ENCODE assay signal across 1 cellular context in the genomic region with DNA sequence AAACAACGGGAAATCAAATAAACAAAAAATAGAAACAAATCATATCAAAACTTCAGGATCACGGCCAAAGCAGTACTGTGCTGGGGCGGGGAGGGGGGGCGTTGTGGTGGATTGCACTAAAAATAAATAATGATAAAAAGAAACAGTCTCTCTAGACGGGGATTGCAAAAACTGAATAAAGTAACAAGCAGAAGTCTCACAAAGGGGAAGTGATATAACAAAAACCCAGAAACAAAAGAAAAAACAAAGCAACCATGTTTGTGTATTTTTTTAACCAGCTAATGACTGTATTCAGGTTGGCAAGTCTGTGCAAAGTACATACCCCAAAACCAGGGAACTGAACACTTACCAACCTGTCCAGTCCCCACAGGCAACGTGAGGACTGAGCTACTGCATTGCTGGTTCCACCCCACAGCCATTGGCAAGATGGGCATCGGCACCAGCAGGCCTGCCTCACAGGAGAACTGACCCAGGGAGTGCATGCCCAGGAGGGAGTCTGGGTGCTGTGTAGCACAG.
TF ChIP-seq lines count a peak whose summit lies in the region.

No MANE protein-coding gene starts in this region.

TF ChIP-seq in H1, 55 proteins besides CTCF, POLR2A, EP300 and RAD21:
- TF ChIP-seq POU5F1 (IDR thresholded peaks at IDR 0.05; ENCODE audit: low read depth, low read length) (no peak), GTF2F1 (IDR thresholded peaks at IDR 0.05; ENCODE audit: borderline replicate concordance, low read depth, low read length) (no peak), ZNF274 (IDR thresholded peaks at IDR 0.05; ENCODE audit: borderline replicate concordance, extremely low read depth, low read length) (no peak), NANOG (IDR thresholded peaks at IDR 0.05; ENCODE audit: insufficient read depth, low read depth, low read length, poor library complexity, severe bottlenecking) (no peak), EZH2 (IDR thresholded peaks at IDR 0.05; ENCODE audit: low read depth, low read length, severe bottlenecking) (no peak), SUZ12 (IDR thresholded peaks at IDR 0.05; ENCODE audit: low read length) (no peak), TAF1 (IDR thresholded peaks at IDR 0.05; ENCODE audit: low read depth, low read length) (no peak), PHF8 (conservative IDR thresholded peaks at IDR 0.05; ENCODE audit: low read depth, low read length) (no peak), SIN3A (conservative IDR thresholded peaks at IDR 0.05 in 1 of 2, IDR thresholded peaks at IDR 0.05 in 1 of 2; ENCODE audit: low read depth in 1 of 2, low read length in 2 of 2) (no peak), KDM4A (IDR thresholded peaks at IDR 0.05; ENCODE audit: low read depth, low read length, severe bottlenecking) (no peak), TAF7 (optimal IDR thresholded peaks at IDR 0.05; ENCODE audit: borderline replicate concordance, low read depth, low read length) (no peak), SP1 (IDR thresholded peaks at IDR 0.05; ENCODE audit: low read depth, low read length) (no peak), EGR1 (IDR thresholded peaks at IDR 0.05; ENCODE audit: borderline replicate concordance, low read depth, low read length) (no peak), SIX5 (IDR thresholded peaks at IDR 0.05; ENCODE audit: low read depth, low read length) (no peak), GABPA (IDR thresholded peaks at IDR 0.05; ENCODE audit: borderline replicate concordance, insufficient read depth, low read length) (no peak)
- TF ChIP-seq, protein P1, sequence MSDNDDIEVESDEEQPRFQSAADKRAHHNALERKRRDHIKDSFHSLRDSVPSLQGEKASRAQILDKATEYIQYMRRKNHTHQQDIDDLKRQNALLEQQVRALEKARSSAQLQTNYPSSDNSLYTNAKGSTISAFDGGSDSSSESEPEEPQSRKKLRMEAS (IDR thresholded peaks at IDR 0.05), result no peak
- TF ChIP-seq, protein P2, sequence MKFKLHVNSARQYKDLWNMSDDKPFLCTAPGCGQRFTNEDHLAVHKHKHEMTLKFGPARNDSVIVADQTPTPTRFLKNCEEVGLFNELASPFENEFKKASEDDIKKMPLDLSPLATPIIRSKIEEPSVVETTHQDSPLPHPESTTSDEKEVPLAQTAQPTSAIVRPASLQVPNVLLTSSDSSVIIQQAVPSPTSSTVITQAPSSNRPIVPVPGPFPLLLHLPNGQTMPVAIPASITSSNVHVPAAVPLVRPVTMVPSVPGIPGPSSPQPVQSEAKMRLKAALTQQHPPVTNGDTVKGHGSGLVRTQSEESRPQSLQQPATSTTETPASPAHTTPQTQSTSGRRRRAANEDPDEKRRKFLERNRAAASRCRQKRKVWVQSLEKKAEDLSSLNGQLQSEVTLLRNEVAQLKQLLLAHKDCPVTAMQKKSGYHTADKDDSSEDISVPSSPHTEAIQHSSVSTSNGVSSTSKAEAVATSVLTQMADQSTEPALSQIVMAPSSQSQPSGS (IDR thresholded peaks at IDR 0.05; ENCODE audit: low read length), result no peak
